9 cellular contexts compared by ENCODE assay signal in the genomic region with DNA sequence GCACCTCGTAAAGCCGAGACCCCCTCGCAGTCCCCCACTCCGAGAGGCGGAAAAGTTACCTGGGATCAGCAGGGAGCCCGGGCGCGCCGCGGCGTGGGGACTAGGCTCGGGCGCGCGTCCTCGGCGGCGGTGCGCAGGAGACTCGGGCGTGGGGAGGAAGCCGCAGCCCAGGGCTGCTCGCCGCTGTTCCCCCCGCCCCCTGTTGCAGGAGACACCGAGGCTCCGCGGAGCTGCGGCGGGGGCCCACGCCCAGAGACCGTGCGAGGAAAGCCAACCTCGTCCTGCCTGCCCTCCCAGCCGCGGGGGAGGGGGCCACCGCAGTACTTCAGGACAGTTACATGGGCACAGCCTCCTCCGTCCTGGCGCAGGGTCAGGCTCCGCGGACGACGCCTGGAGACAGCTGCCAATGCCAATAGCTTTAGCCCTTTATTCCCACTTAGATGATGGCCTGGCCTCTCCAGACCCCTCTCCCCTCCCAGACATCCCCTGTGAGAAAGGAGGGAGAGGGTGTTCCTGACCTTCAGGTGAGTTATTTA. TPM values are rescaled to one million over a fixed set of nuclear protein-coding genes. Genes with fewer than 3 reads are reported as not detected.
DNase-seq lines count a peak whose midpoint lies in the region; FAIRE-seq and TF ChIP-seq lines count a peak whose summit lies in the region.
"Had no signal": no experiment of that assay in that cellular context is flagged by ENCODE, and none has a peak within 500 bp of the region (broad histone marks: within the 10 kb centered on the region; RNA-seq: fewer than 3 reads in every experiment).

Gene EPB41L3, minus strand, starts transcription at position 144 of the 536 bp plus-strand sequence. CDS start 54,814 bp downstream, outside the sequence.

- H3K9me3 Mint-ChIP-seq in nephron progenitor cell, result no peaks in the 10 kb centered on the region
- H3K9me3 Mint-ChIP-seq: natural killer cell treated with Interleukin-12 subunit alpha and Interleukin-12 subunit beta and Interleukin-15 and Interleukin-18, amount 100 ng/mL, for 72 hours had no signal

- peaks cover 34% of the 10 kb centered on the region for H3K4me1 ChIP-seq in HAP-1

- DNase-seq in HAP-1 (ENCODE audit: low spot score in 2 of 2) (peak; percentile 12 to 68), WERI-Rb-1 (peak; percentile 70), frontal cortex (ENCODE audit: low spot score in 2 of 2) (peak; percentile 36 to 44), nephron progenitor cell (peak; percentile 66), NCI-H226 (no peak), cortex of kidney (lab: John Stamatoyannopoulos, UW) (no peak), inferior parietal cortex (ENCODE audit: extremely low spot score) (no peak), activated gamma-delta T cell treated with Interleukin-2 at 50 U/mL for 16 hours (no peak)

- H3K36me3 ChIP-seq in HAP-1 (replicated peaks) (no peaks in the 10 kb centered on the region), WERI-Rb-1 (no peaks in the 10 kb centered on the region)

- peaks cover 35% of the 10 kb centered on the region for H3K4me1 Mint-ChIP-seq in nephron progenitor cell

- peaks cover 20% of the 10 kb centered on the region for H3K27me3 Mint-ChIP-seq in nephron progenitor cell (ENCODE audit: low read depth, poor library complexity)

- no peaks in the 10 kb centered on the region for H3K36me3 Mint-ChIP-seq in nephron progenitor cell (ENCODE audit: low read depth)
- H3K36me3 Mint-ChIP-seq: natural killer cell treated with Interleukin-12 subunit alpha and Interleukin-12 subunit beta and Interleukin-15 and Interleukin-18, amount 100 ng/mL, for 72 hours had no signal

- peak within 1 kb of the TSS; percentile 94 for H3K27ac ChIP-seq in WERI-Rb-1

- FAIRE-seq in frontal cortex (lab: Jason Lieb, UNC), result no peak

- TF ChIP-seq CTCF in WERI-Rb-1 (IDR thresholded peaks at IDR 0.05; ENCODE audit: low read depth, low read length) (no peak), nephron progenitor cell (IDR thresholded peaks at IDR 0.05) (no peak)

- no peak within 1 kb of the TSS for H3K27ac Mint-ChIP-seq in nephron progenitor cell
- H3K27ac Mint-ChIP-seq: natural killer cell treated with Interleukin-12 subunit alpha and Interleukin-12 subunit beta and Interleukin-15 and Interleukin-18, amount 100 ng/mL, for 72 hours had no signal

- peak within 1 kb of the TSS; percentile 59 for H3K4me3 ChIP-seq in HAP-1
- H3K4me3 ChIP-seq in WERI-Rb-1 (ENCODE audit: low read depth, low read length), result peak within 1 kb of the TSS; percentile 71

- in situ Hi-C loops in HAP-1 (cut with MboI; ENCODE audit: low sequenced_read_pairs), result no loop called here

- H3K27me3 ChIP-seq in HAP-1 (ENCODE audit: low read depth) (no peaks in the 10 kb centered on the region), WERI-Rb-1 (ENCODE audit: insufficient read depth, low read depth, severe bottlenecking) (no peaks in the 10 kb centered on the region)

- H3K9me3 ChIP-seq in HAP-1 (no peaks in the 10 kb centered on the region), WERI-Rb-1 (ENCODE audit: severe bottlenecking) (no peaks in the 10 kb centered on the region)

- peak within 1 kb of the TSS; percentile 91 for H3K4me3 Mint-ChIP-seq in nephron progenitor cell
- H3K4me3 Mint-ChIP-seq: natural killer cell treated with Interleukin-12 subunit alpha and Interleukin-12 subunit beta and Interleukin-15 and Interleukin-18, amount 100 ng/mL, for 72 hours had no signal

RNA-seq across cellular contexts. Expression of gene EPB41L3, which starts in this region (rescaled TPM):
- 57.5 TPM for total RNA-seq in frontal cortex

Comparison
In these comparisons a context has a peak if more than half of its experiments do, and no peak if none do; other contexts are left out.
1. DNase-seq: peak in HAP-1 (2 of 2), WERI-Rb-1 (single experiment), frontal cortex (2 of 2) and nephron progenitor cell (single experiment); none in NCI-H226 (single experiment), cortex of kidney (single experiment), inferior parietal cortex (single experiment) and activated gamma-delta T cell treated with Interleukin-2 at 50 U/mL for 16 hours (single experiment).